In the genomic region with DNA sequence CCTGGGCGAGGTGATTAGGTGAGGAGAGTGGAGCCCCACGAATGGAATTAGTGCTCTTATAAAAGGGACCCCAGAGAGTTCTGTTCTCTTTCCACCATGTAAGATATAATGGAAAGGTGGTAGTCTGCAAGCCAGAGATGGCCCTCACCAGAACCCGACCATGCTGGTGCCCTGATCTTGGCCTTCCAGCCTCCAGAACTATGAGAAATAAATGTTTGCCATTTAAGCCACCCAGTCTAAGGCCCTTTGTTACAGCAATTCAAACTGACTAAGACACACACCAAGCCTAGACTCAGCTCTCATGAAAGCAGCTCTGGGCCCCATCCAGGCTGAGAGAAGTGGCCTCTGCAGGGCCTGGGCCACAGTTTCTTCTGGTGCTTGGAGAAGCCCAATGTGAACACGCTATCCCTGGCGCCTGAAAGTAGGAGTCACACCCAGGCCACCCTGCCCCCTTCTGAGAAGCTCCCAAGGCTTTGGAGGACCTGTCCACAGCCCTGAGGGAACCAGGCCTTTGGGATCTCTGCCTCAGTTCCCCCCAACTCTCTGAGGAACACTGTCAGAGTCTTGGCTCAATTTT, we compare ENCODE assay signal across 18 cellular contexts. TPM values are rescaled to one million over a fixed set of nuclear protein-coding genes. Genes with fewer than 3 reads are reported as not detected.
A peak's percentile ranks its signal among the peaks of the same experiment; 100 is the strongest.
DNase-seq lines count a peak whose midpoint lies in the region; ATAC-seq and TF ChIP-seq lines count a peak whose summit lies in the region.
"Had no signal": no experiment of that assay in that cellular context is flagged by ENCODE, and none has a peak within 500 bp of the region (broad histone marks: within the 10 kb centered on the region; RNA-seq: fewer than 3 reads in every experiment).

No MANE protein-coding gene starts in this region.

- H3K79me2 ChIP-seq in mammary epithelial cell (ENCODE audit: insufficient read depth, low read length), result no peaks in the 10 kb centered on the region

- dilution Hi-C loops in mammary epithelial cell (cut with HindIII; ENCODE audit: low sequenced_read_pairs), result no loop called here

- no peaks in the 10 kb centered on the region for H3K27me3 ChIP-seq in BLaER1 treated with 17β-estradiol and CSF1 and Interleukin-3, amounts not matched to agents 10 nM and 100 nM
- no peaks in the 10 kb centered on the region for H3K27me3 ChIP-seq in mammary epithelial cell (ENCODE audit: insufficient read depth, low read length)
- no peaks in the 10 kb centered on the region for H3K27me3 ChIP-seq in lung (ENCODE audit: control insufficient read depth, insufficient read depth)
- H3K27me3 ChIP-seq in MG63, result no peaks in the 10 kb centered on the region
- H3K27me3 ChIP-seq: dorsolateral prefrontal cortex had no signal

- H3K27me3 Mint-ChIP-seq in stimulated activated memory B cell treated with anti-CD40 and anti-IgM and Interleukin-4, amounts not matched to agents 10 μg/mL and 1 μg/mL and 100 μg/mL, for 72 hours, result no peaks in the 10 kb centered on the region
- H3K27me3 Mint-ChIP-seq: activated CD4-positive, alpha-beta T cell treated with anti-CD3 and anti-CD28 coated beads, Interleukin-2, amount 10 ng/mL, durations not matched to agents 24 days and 14 days had no signal

- no peak for ATAC-seq in lung (ENCODE audit: insufficient read depth, low FRiP score)
- no peak for ATAC-seq in stimulated activated memory B cell treated with anti-CD40 and anti-IgM and Interleukin-4, amounts not matched to agents 10 μg/mL and 1 μg/mL and 100 μg/mL, for 72 hours
- ATAC-seq: naive thymus-derived CD4-positive, alpha-beta T cell had no signal

- peak overlapping the region; percentile 57 to 86 (median 82); a peak in 21 of 22 replicates for H3K9ac ChIP-seq in BLaER1 treated with 17β-estradiol and CSF1 and Interleukin-3, amounts not matched to agents 10 nM and 100 nM
- H3K9ac ChIP-seq in mammary epithelial cell (ENCODE audit: insufficient read depth, low read length), result no peak overlapping the region

- no peaks in the 10 kb centered on the region for H4K20me1 ChIP-seq in BLaER1 treated with 17β-estradiol and CSF1 and Interleukin-3, amounts not matched to agents 10 nM and 100 nM
- H4K20me1 ChIP-seq in mammary epithelial cell (ENCODE audit: insufficient read depth, low read length), result no peaks in the 10 kb centered on the region

- H3K9me3 ChIP-seq in BLaER1 treated with 17β-estradiol and CSF1 and Interleukin-3, amounts not matched to agents 10 nM and 100 nM (replicated peaks in 1 of 11), result no peaks in the 10 kb centered on the region
- H3K9me3 ChIP-seq in mammary epithelial cell (replicated peaks; ENCODE audit: insufficient read depth, low read length) (no peaks in the 10 kb centered on the region), lung (ENCODE audit: control insufficient read depth in 2 of 2, insufficient read depth in 1 of 2, low read length in 1 of 2) (no peaks in the 10 kb centered on the region), MG63 (no peaks in the 10 kb centered on the region)

- no peak overlapping the region for H3K4me3 Mint-ChIP-seq in stimulated activated memory B cell treated with anti-CD40 and anti-IgM and Interleukin-4, amounts not matched to agents 10 μg/mL and 1 μg/mL and 100 μg/mL, for 72 hours
- H3K4me3 Mint-ChIP-seq: activated CD4-positive, alpha-beta T cell treated with anti-CD3 and anti-CD28 coated beads, Interleukin-2, amount 10 ng/mL, durations not matched to agents 24 days and 14 days; activated T-helper 1 cell treated with anti-CD3 and anti-CD28 coated beads, Interleukin-12 subunit alpha, Interleukin-12 subunit beta, Interleukin-2, Interleukin-4 antibody, amounts not matched to agents 30 ng/mL and 10 ng/mL and 1 ng/mL, durations not matched to agents 14 hours and 24 hours and 36 hours; naive thymus-derived CD4-positive, alpha-beta T cell; stimulated activated naive CD8-positive, alpha-beta T cell treated with anti-CD3 and anti-CD28 coated beads, Interleukin-15, Interleukin-2, amounts not matched to agents 100 ng/mL and 50 ng/mL, for 24 hours had no signal

- DNase-seq in mammary epithelial cell (no peak), lung (ENCODE audit: low spot score) (peak; percentile 20), NCI-H2029 (lab: John Stamatoyannopoulos, UW) (no peak), MG63 (no peak)
- no peak for DNase-seq in activated CD8-positive, alpha-beta memory T cell treated with anti-CD3 and anti-CD28 coated beads, Interleukin-2, amount 50 U/mL, for 48 hours
- DNase-seq in effector CD8-positive, alpha-beta T cell (lab: John Stamatoyannopoulos, UW), result no peak
- DNase-seq: activated CD4-positive, alpha-beta T cell treated with anti-CD3 and anti-CD28 coated beads, Interleukin-2, amount 10 ng/mL, durations not matched to agents 24 days and 14 days; amniotic stem cell; DMS 273 treated with DMSO at 0.1 percent for 48 hours; dorsolateral prefrontal cortex; naive thymus-derived CD4-positive, alpha-beta T cell; NK-92 treated with Interleukin-12 subunit alpha and Interleukin-12 subunit beta, amount 100 ng/mL, for 24 hours; retina; T-helper 9 cell had no signal

- H3K4me3 ChIP-seq in BLaER1 treated with 17β-estradiol and CSF1 and Interleukin-3, amounts not matched to agents 10 nM and 100 nM, result peak overlapping the region in 6 of 10 experiments; percentile 27 to 59 (median 38); a peak in 8 of 20 replicates
- H3K4me3 ChIP-seq in mammary epithelial cell (replicated peaks in 1 of 3; ENCODE audit: insufficient read depth in 1 of 3, low read depth in 2 of 3, low read length in 3 of 3) (no peak overlapping the region), lung (no peak overlapping the region), MG63 (no peak overlapping the region)
- H3K4me3 ChIP-seq: dorsolateral prefrontal cortex had no signal

- H2AFZ ChIP-seq in mammary epithelial cell (ENCODE audit: low read depth, low read length), result peak overlapping the region; percentile 48

- CTCF ChIA-PET in mammary epithelial cell (lab: Charles Lee; ENCODE audit: low non-redundant PET), result interaction anchor here (0.7 to 1.4 kb wide), 2 partner anchors 56 to 63 kb away, joined by 3 read pairs; a partner anchor contains a TSS

- peaks cover 65 to 100% (median 100%) of the 10 kb centered on the region in 10 experiments for H3K4me1 ChIP-seq in BLaER1 treated with 17β-estradiol and CSF1 and Interleukin-3, amounts not matched to agents 10 nM and 100 nM
- H3K4me1 ChIP-seq in mammary epithelial cell (ENCODE audit: insufficient read depth, low read length) (peaks cover 28% of the 10 kb centered on the region), lung (ENCODE audit: control insufficient read depth in 2 of 2, insufficient read depth in 2 of 2, low read length in 2 of 2) (peaks cover 3 to 22% of the 10 kb centered on the region in 2 donors)

- intact Hi-C loops in mammary epithelial cell (cut with micrococcal nuclease), result no loop called here

- H3K4me1 Mint-ChIP-seq in stimulated activated memory B cell treated with anti-CD40 and anti-IgM and Interleukin-4, amounts not matched to agents 10 μg/mL and 1 μg/mL and 100 μg/mL, for 72 hours, result peaks cover 84% of the 10 kb centered on the region

- in situ Hi-C loops in mammary epithelial cell (cut with MboI; ENCODE audit: low sequenced_read_pairs in 2 of 2), result no loop called here

- H3K27ac Mint-ChIP-seq in stimulated activated memory B cell treated with anti-CD40 and anti-IgM and Interleukin-4, amounts not matched to agents 10 μg/mL and 1 μg/mL and 100 μg/mL, for 72 hours, result peak overlapping the region; percentile 97
- H3K27ac Mint-ChIP-seq: activated CD4-positive, alpha-beta T cell treated with anti-CD3 and anti-CD28 coated beads, Interleukin-2, amount 10 ng/mL, durations not matched to agents 24 days and 14 days; activated T-helper 1 cell treated with anti-CD3 and anti-CD28 coated beads, Interleukin-12 subunit alpha, Interleukin-12 subunit beta, Interleukin-2, Interleukin-4 antibody, amounts not matched to agents 30 ng/mL and 10 ng/mL and 1 ng/mL, durations not matched to agents 14 hours and 24 hours and 36 hours; naive thymus-derived CD4-positive, alpha-beta T cell; stimulated activated naive CD8-positive, alpha-beta T cell treated with anti-CD3 and anti-CD28 coated beads, Interleukin-15, Interleukin-2, amounts not matched to agents 100 ng/mL and 50 ng/mL, for 24 hours had no signal

- BruUV-seq in mammary epithelial cell (replicated peaks; lab: Mats Ljungman, UMichigan), result TSS peak; percentile 37

- H3K36me3 ChIP-seq in BLaER1 treated with 17β-estradiol and CSF1 and Interleukin-3, amounts not matched to agents 10 nM and 100 nM, result peaks cover 0 to 37% (median 0%) of the 10 kb centered on the region in 11 experiments; a peak in 9 of 22 replicates
- no peaks in the 10 kb centered on the region for H3K36me3 ChIP-seq in mammary epithelial cell (ENCODE audit: insufficient read depth, low read length)
- H3K36me3 ChIP-seq in lung (ENCODE audit: control insufficient read depth in 2 of 2, insufficient read depth in 2 of 2, low read length in 2 of 2), result no peaks in the 10 kb centered on the region
- no peaks in the 10 kb centered on the region for H3K36me3 ChIP-seq in MG63

- TF ChIP-seq CTCF in mammary epithelial cell (conservative IDR thresholded peaks at IDR 0.05 in 1 of 2, IDR thresholded peaks at IDR 0.05 in 1 of 2; ENCODE audit: extremely low read depth in 1 of 2, insufficient read depth in 1 of 2, low read depth in 1 of 2, low read length in 2 of 2) (no peak), lung (IDR thresholded peaks at IDR 0.05; ENCODE audit: control extremely low read depth, extremely low read depth) (no peak)

- peak overlapping the region; percentile 66 to 98 (median 91) for H3K4me2 ChIP-seq in BLaER1 treated with 17β-estradiol and CSF1 and Interleukin-3, amounts not matched to agents 10 nM and 100 nM
- H3K4me2 ChIP-seq in mammary epithelial cell (ENCODE audit: insufficient read depth, low read depth, low read length), result no peak overlapping the region

- H3K9me3 Mint-ChIP-seq in stimulated activated memory B cell treated with anti-CD40 and anti-IgM and Interleukin-4, amounts not matched to agents 10 μg/mL and 1 μg/mL and 100 μg/mL, for 72 hours, result no peaks in the 10 kb centered on the region
- H3K9me3 Mint-ChIP-seq: activated CD4-positive, alpha-beta T cell treated with anti-CD3 and anti-CD28 coated beads, Interleukin-2, amount 10 ng/mL, durations not matched to agents 24 days and 14 days; activated T-helper 1 cell treated with anti-CD3 and anti-CD28 coated beads, Interleukin-12 subunit alpha, Interleukin-12 subunit beta, Interleukin-2, Interleukin-4 antibody, amounts not matched to agents 30 ng/mL and 10 ng/mL and 1 ng/mL, durations not matched to agents 14 hours and 24 hours and 36 hours; naive thymus-derived CD4-positive, alpha-beta T cell; stimulated activated naive CD8-positive, alpha-beta T cell treated with anti-CD3 and anti-CD28 coated beads, Interleukin-15, Interleukin-2, amounts not matched to agents 100 ng/mL and 50 ng/mL, for 24 hours had no signal

- H3K36me3 Mint-ChIP-seq in stimulated activated memory B cell treated with anti-CD40 and anti-IgM and Interleukin-4, amounts not matched to agents 10 μg/mL and 1 μg/mL and 100 μg/mL, for 72 hours, result peaks cover 17% of the 10 kb centered on the region
- H3K36me3 Mint-ChIP-seq: naive thymus-derived CD4-positive, alpha-beta T cell had no signal

- H3K27ac ChIP-seq in BLaER1 treated with 17β-estradiol and CSF1 and Interleukin-3, amounts not matched to agents 10 nM and 100 nM, result peak overlapping the region; percentile 51 to 98 (median 95); a peak in 21 of 22 replicates
- H3K27ac ChIP-seq in mammary epithelial cell (ENCODE audit: insufficient read depth, low read depth, low read length) (no peak overlapping the region), lung (ENCODE audit: low read depth in 1 of 2, low read length in 1 of 2) (peak overlapping the region; percentile 2 to 19)

- 95% methylated on average over 5 of the region's 5 CpGs for WGBS in mammary epithelial cell (ENCODE audit: low coverage, missing lambda C conversion rate)
- 95 to 96% methylated on average over 5 of the region's 5 CpGs for WGBS in lung, 2 donors

RNA-seq across cellular contexts. Expression of a gene that starts 35.3 kb away (rescaled TPM):
- total RNA-seq in mammary epithelial cell (not detected), lung (10 to 100 TPM; 51.2 to 70.8 TPM)
- polyA plus RNA-seq in mammary epithelial cell (not detected), lung (10 to 100 TPM; 22.5 to 22.6 TPM)
- not detected for polyA minus RNA-seq in mammary epithelial cell
- not detected in 2 replicates for total RNA-seq in MG63 (2014; rRNA removed; shearing (Covaris generic); ENCODE audit: low replicate concordance)
- total RNA-seq: activated CD4-positive, alpha-beta T cell treated with anti-CD3 and anti-CD28 coated beads, Interleukin-2, amount 10 ng/mL, durations not matched to agents 24 days and 14 days; activated T-helper 1 cell treated with anti-CD3 and anti-CD28 coated beads, Interleukin-12 subunit alpha, Interleukin-12 subunit beta, Interleukin-2, Interleukin-4 antibody, amounts not matched to agents 30 ng/mL and 10 ng/mL and 1 ng/mL, durations not matched to agents 14 hours and 24 hours and 36 hours; naive thymus-derived CD4-positive, alpha-beta T cell had no signal
- polyA plus RNA-seq: naive thymus-derived CD4-positive, alpha-beta T cell had no signal

Comparison
In these comparisons a context has a peak if more than half of its experiments do, and no peak if none do; other contexts are left out.
1. H3K4me3 ChIP-seq: peak in BLaER1 treated with 17β-estradiol and CSF1 and Interleukin-3, amounts not matched to agents 10 nM and 100 nM (6 of 10); none in mammary epithelial cell (0 of 3), lung (single experiment) and MG63 (single experiment).
2. RNA of a gene that starts 35.3 kb away (total RNA-seq): 51.2 to 70.8 TPM in lung; not detected in mammary epithelial cell and not detected in MG63; every median in the first group is over 10 times any median in the second.